12 cellular contexts compared by ENCODE assay signal in the genomic region with DNA sequence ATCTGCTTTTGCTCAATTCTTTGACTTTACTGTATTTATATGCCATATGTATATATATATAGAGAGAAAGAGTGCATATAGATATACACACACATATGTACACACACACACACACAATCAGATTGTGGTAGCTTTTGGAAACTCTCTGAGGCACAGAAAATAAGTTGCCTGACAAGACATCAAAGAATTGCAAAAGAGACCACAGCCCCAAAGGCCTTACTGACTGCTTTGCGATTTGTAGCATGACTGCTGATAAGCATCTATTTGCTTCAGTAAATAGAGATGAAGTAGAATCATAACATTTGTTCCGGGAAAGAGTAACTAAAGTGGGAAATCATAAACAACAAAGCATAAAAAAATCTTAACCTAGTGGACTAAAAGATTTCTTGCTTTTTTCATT. TPM values are rescaled to one million over a fixed set of nuclear protein-coding genes. Genes with fewer than 3 reads are reported as not detected.
DNase-seq lines count a peak whose midpoint lies in the region; ATAC-seq and TF ChIP-seq lines count a peak whose summit lies in the region.
"Had no signal": no experiment of that assay in that cellular context is flagged by ENCODE, and none has a peak within 500 bp of the region (broad histone marks: within the 10 kb centered on the region; RNA-seq: fewer than 3 reads in every experiment).

No MANE protein-coding gene starts in this region.

- H3K4me1 ChIP-seq in KMS-11 (ENCODE audit: low read depth, poor library complexity, severe bottlenecking): peaks cover 73% of the 10 kb centered on the region
- peaks cover 21 to 61% of the 10 kb centered on the region in 2 donors for H3K4me1 ChIP-seq in naive thymus-derived CD4-positive, alpha-beta T cell (ENCODE audit: control insufficient read depth in 2 of 2, insufficient read depth in 2 of 2, low read length in 2 of 2)

- peak overlapping the region; percentile 65 for H3K9ac ChIP-seq in KMS-11

- H4K20me1 ChIP-seq in KMS-11 (ENCODE audit: insufficient read depth): no peaks in the 10 kb centered on the region

- CTCF ChIA-PET in activated naive CD4-positive, alpha-beta T cell treated with anti-CD3 and anti-CD28 coated beads, Interleukin-2, amount 10 ng/mL, durations not matched to agents 7 days and 5 days (lab: Charles Lee): interaction anchor here (0.8 to 1.8 kb wide), 3 partner anchors 16 to 223 kb away, joined by 3 to 5 read pairs (median 3); no protein-coding TSS in a partner anchor
- CTCF ChIA-PET in naive thymus-derived CD4-positive, alpha-beta T cell (lab: Charles Lee): interaction anchor here (0.7 kb wide), 1 partner anchor 24 kb away, joined by 3 read pairs; no protein-coding TSS in a partner anchor

- H3K9me3 ChIP-seq in naive thymus-derived CD4-positive, alpha-beta T cell (ENCODE audit: control insufficient read depth in 2 of 3, low read length in 3 of 3): no peaks in the 10 kb centered on the region
- H3K9me3 ChIP-seq: thoracic aorta had no signal

- H3K4me3 Mint-ChIP-seq in CD14-positive monocyte: peak overlapping the region; percentile 75 to 91
- peak overlapping the region; percentile 73 for H3K4me3 Mint-ChIP-seq in activated naive CD4-positive, alpha-beta T cell treated with anti-CD3 and anti-CD28 coated beads, Interleukin-2, amount 10 ng/mL, durations not matched to agents 7 days and 5 days
- peak overlapping the region; percentile 77 to 91 (median 86) for H3K4me3 Mint-ChIP-seq in naive thymus-derived CD4-positive, alpha-beta T cell
- H3K4me3 Mint-ChIP-seq: GM23338 had no signal

- no peaks in the 10 kb centered on the region for H3K79me2 ChIP-seq in KMS-11 (ENCODE audit: insufficient read depth, low read depth)

- TF ChIP-seq CTCF in CD14-positive monocyte (IDR thresholded peaks at IDR 0.05) (no peak), KMS-11 (conservative IDR thresholded peaks at IDR 0.05; ENCODE audit: low read depth, low read length) (no peak), omental fat pad (IDR thresholded peaks at IDR 0.05) (no peak)

- H2AFZ ChIP-seq in KMS-11 (ENCODE audit: low read depth): peak overlapping the region; percentile 60
- H2AFZ ChIP-seq: GM23338 had no signal

- H3K36me3 Mint-ChIP-seq in CD14-positive monocyte: peaks cover 3 to 4% of the 10 kb centered on the region in 2 donors
- peaks cover 14% of the 10 kb centered on the region for H3K36me3 Mint-ChIP-seq in activated naive CD4-positive, alpha-beta T cell treated with anti-CD3 and anti-CD28 coated beads, Interleukin-2, amount 10 ng/mL, durations not matched to agents 7 days and 5 days
- H3K36me3 Mint-ChIP-seq in naive thymus-derived CD4-positive, alpha-beta T cell: peaks cover 0 to 14% (median 0%) of the 10 kb centered on the region in 5 donors

- peak; percentile 8 for ATAC-seq in naive thymus-derived CD4-positive, alpha-beta T cell
- no peak for ATAC-seq in GM21737 (IDR thresholded peaks at IDR 0.05; ENCODE audit: unreplicated experiment)
- ATAC-seq in omental fat pad (ENCODE audit: low FRiP score): no peak
- ATAC-seq: GM23338, Panc1 had no signal

- H3K4me1 Mint-ChIP-seq in CD14-positive monocyte: peaks cover 36% of the 10 kb centered on the region
- H3K4me1 Mint-ChIP-seq in activated naive CD4-positive, alpha-beta T cell treated with anti-CD3 and anti-CD28 coated beads, Interleukin-2, amount 10 ng/mL, durations not matched to agents 7 days and 5 days: peaks cover 52% of the 10 kb centered on the region
- H3K4me1 Mint-ChIP-seq in naive thymus-derived CD4-positive, alpha-beta T cell: peaks cover 31 to 58% (median 42%) of the 10 kb centered on the region in 7 donors

- H3K27me3 Mint-ChIP-seq in CD14-positive monocyte (ENCODE audit: low read depth in 3 of 3): peaks cover 0 to 1% (median 0%) of the 10 kb centered on the region in 3 donors
- no peaks in the 10 kb centered on the region for H3K27me3 Mint-ChIP-seq in activated naive CD4-positive, alpha-beta T cell treated with anti-CD3 and anti-CD28 coated beads, Interleukin-2, amount 10 ng/mL, durations not matched to agents 7 days and 5 days
- H3K27me3 Mint-ChIP-seq in naive thymus-derived CD4-positive, alpha-beta T cell: no peaks in the 10 kb centered on the region

- H3K4me3 ChIP-seq in KMS-11 (IDR thresholded peaks at IDR 0.05; ENCODE audit: insufficient read depth, low read depth, low read length): no peak overlapping the region
- H3K4me3 ChIP-seq in naive thymus-derived CD4-positive, alpha-beta T cell (ENCODE audit: low read length): peak overlapping the region; percentile 61
- H3K4me3 ChIP-seq: GM23338 had no signal

- peak overlapping the region; percentile 95 for H3K27ac ChIP-seq in KMS-11
- H3K27ac ChIP-seq in naive thymus-derived CD4-positive, alpha-beta T cell (ENCODE audit: low read depth, low read length): peak overlapping the region; percentile 79

- peak overlapping the region; percentile 100 for H3K27ac Mint-ChIP-seq in CD14-positive monocyte
- peak overlapping the region; percentile 98 for H3K27ac Mint-ChIP-seq in activated naive CD4-positive, alpha-beta T cell treated with anti-CD3 and anti-CD28 coated beads, Interleukin-2, amount 10 ng/mL, durations not matched to agents 7 days and 5 days
- H3K27ac Mint-ChIP-seq in naive thymus-derived CD4-positive, alpha-beta T cell: peak overlapping the region; percentile 94 to 99 (median 97)
- H3K27ac Mint-ChIP-seq: GM23338 had no signal

- H3K27me3 ChIP-seq in KMS-11 (ENCODE audit: insufficient read depth, low read depth): no peaks in the 10 kb centered on the region
- no peaks in the 10 kb centered on the region for H3K27me3 ChIP-seq in naive thymus-derived CD4-positive, alpha-beta T cell (ENCODE audit: control insufficient read depth in 2 of 2, insufficient read depth in 2 of 2, low read length in 2 of 2)

- H3K4me2 ChIP-seq in KMS-11: peak overlapping the region; percentile 99
- H3K4me2 ChIP-seq: GM23338 had no signal

- intact Hi-C loops in CD14-positive monocyte (cut with micrococcal nuclease): no loop called here
- intact Hi-C loops in naive thymus-derived CD4-positive, alpha-beta T cell (cut with micrococcal nuclease): loop anchor here (1.0 to 2.0 kb wide), 5 partner anchors 9 to 218 kb away; a partner anchor contains a TSS

- DNase-seq in CD14-positive monocyte (ENCODE audit: low spot score) (no peak), epidermal melanocyte (ENCODE audit: insufficient read length, low spot score) (no peak), omental fat pad (ENCODE audit: low spot score) (no peak), NCI-H748 (lab: John Stamatoyannopoulos, UW; ENCODE audit: unreplicated experiment) (no peak)
- peak; percentile 54 for DNase-seq in activated naive CD4-positive, alpha-beta T cell treated with anti-CD3 and anti-CD28 coated beads, Interleukin-2, amount 10 ng/mL, durations not matched to agents 7 days and 5 days
- peak in 5 of 9 donors; percentile 12 to 70 (median 51) for DNase-seq in naive thymus-derived CD4-positive, alpha-beta T cell
- DNase-seq: NCI-H2029 had no signal

- H3K36me3 ChIP-seq in KMS-11 (ENCODE audit: insufficient read depth): no peaks in the 10 kb centered on the region
- no peaks in the 10 kb centered on the region for H3K36me3 ChIP-seq in naive thymus-derived CD4-positive, alpha-beta T cell (ENCODE audit: control insufficient read depth in 2 of 3, insufficient read depth in 3 of 3, low read length in 3 of 3)
- H3K36me3 ChIP-seq: thoracic aorta had no signal

- H3K9me3 Mint-ChIP-seq in CD14-positive monocyte: no peaks in the 10 kb centered on the region
- H3K9me3 Mint-ChIP-seq in activated naive CD4-positive, alpha-beta T cell treated with anti-CD3 and anti-CD28 coated beads, Interleukin-2, amount 10 ng/mL, durations not matched to agents 7 days and 5 days: no peaks in the 10 kb centered on the region
- no peaks in the 10 kb centered on the region for H3K9me3 Mint-ChIP-seq in naive thymus-derived CD4-positive, alpha-beta T cell
- H3K9me3 Mint-ChIP-seq: GM23338 had no signal

- POLR2A ChIA-PET in naive thymus-derived CD4-positive, alpha-beta T cell (lab: Charles Lee): interaction anchor here (1.0 to 4.5 kb wide), 8 partner anchors 10 to 176 kb away, joined by 3 to 57 read pairs (median 4); a partner anchor contains a TSS

RNA-seq across cellular contexts. Expression of a gene that starts 9.4 kb away (rescaled TPM):
- polyA plus RNA-seq in CD14-positive monocyte: 10 to 100 TPM; 67.2 to 67.6 TPM
- total RNA-seq in naive thymus-derived CD4-positive, alpha-beta T cell: 10 to 100 TPM; 47.6 to 85.5 (median 73.8) TPM
- 100 to 1,000 TPM in 1 of 2 donors, 10 to 100 TPM in 1; 98.4 to 103 TPM for polyA plus RNA-seq in naive thymus-derived CD4-positive, alpha-beta T cell
- 10 to 100 TPM; 26.6 to 59.6 (median 48.1) TPM for total RNA-seq in omental fat pad

RNA-seq across cellular contexts. Expression of a gene that starts 52.4 kb away (rescaled TPM):
- polyA plus RNA-seq in CD14-positive monocyte: 10 to 100 TPM; 12.3 to 14.0 TPM
- total RNA-seq in naive thymus-derived CD4-positive, alpha-beta T cell: 10 to 100 TPM in 1 of 5 experiments, 1 to 10 TPM in 4; 4.0 to 12.5 (median 6.8) TPM
- polyA plus RNA-seq in naive thymus-derived CD4-positive, alpha-beta T cell: 1 to 10 TPM in 1 of 2 donors, under 1 TPM in 1; 0.74 to 1.1 TPM
- 1 to 10 TPM in 3 of 4 donors, under 1 TPM in 1; 0.38 to 7.3 (median 2.2) TPM for total RNA-seq in omental fat pad
- total RNA-seq: GM23338 had no signal
- polyA plus RNA-seq: GM23338 had no signal

RNA-seq across cellular contexts. Expression of a gene that starts 52.8 kb away (rescaled TPM):
- 10 to 100 TPM; 15.5 to 19.2 TPM for polyA plus RNA-seq in CD14-positive monocyte
- 10 to 100 TPM in 4 of 5 experiments, 1 to 10 TPM in 1; 7.3 to 20.0 (median 13.2) TPM for total RNA-seq in naive thymus-derived CD4-positive, alpha-beta T cell
- polyA plus RNA-seq in naive thymus-derived CD4-positive, alpha-beta T cell: 1 to 10 TPM; 7.9 to 8.5 TPM
- 1 to 10 TPM; 1.4 to 8.2 (median 2.6) TPM for total RNA-seq in omental fat pad

Comparison
In these comparisons a context has a peak if more than half of its experiments do, and no peak if none do; other contexts are left out.
1. DNase-seq: peak in activated naive CD4-positive, alpha-beta T cell treated with anti-CD3 and anti-CD28 coated beads, Interleukin-2, amount 10 ng/mL, durations not matched to agents 7 days and 5 days (single experiment) and naive thymus-derived CD4-positive, alpha-beta T cell (5 of 9); none in CD14-positive monocyte (single experiment), epidermal melanocyte (single experiment), omental fat pad (single experiment) and NCI-H748 (single experiment).
2. intact Hi-C loops: an anchor here in naive thymus-derived CD4-positive, alpha-beta T cell (1.0 to 2.0 kb wide); none called in CD14-positive monocyte.
3. Peak in every context shown above with its lines, with median percentiles within 50 percentile points of each other: H3K27ac Mint-ChIP-seq and H3K4me3 Mint-ChIP-seq.